Comparison of ENCODE assay signal across 9 cellular contexts in the genomic region with DNA sequence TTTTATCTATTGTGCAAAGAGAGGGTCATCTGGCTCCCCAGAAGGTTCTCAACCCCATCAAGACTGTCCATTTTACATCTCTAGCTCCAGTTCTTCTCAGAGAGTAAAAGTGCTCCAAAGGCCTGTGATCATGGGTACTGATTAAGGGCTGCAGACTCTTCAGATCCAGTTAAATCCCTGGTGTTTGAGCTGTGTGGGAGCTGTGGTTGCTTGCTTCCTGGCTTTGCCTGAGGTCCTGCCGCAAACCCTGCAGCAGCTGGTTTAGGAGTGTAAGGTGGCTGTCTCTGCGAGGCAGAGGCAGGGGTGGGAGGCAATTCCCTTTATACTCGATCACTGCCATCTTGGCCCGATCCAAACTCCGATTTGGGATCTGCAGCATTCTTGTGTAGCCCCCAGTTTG. TPM values are rescaled to one million over a fixed set of nuclear protein-coding genes. Genes with fewer than 3 reads are reported as not detected.
DNase-seq lines count a peak whose midpoint lies in the region; ATAC-seq and TF ChIP-seq lines count a peak whose summit lies in the region.
"Had no signal": no experiment of that assay in that cellular context is flagged by ENCODE, and none has a peak within 500 bp of the region (broad histone marks: within the 10 kb centered on the region; RNA-seq: fewer than 3 reads in every experiment).

No MANE protein-coding gene starts in this region.

- ATAC-seq in body of pancreas (no peak), HG03520 (IDR thresholded peaks at IDR 0.05; ENCODE audit: unreplicated experiment) (no peak), HG02798 (IDR thresholded peaks at IDR 0.05; ENCODE audit: poor library complexity, unreplicated experiment) (no peak)

- H3K36me3 ChIP-seq in body of pancreas (replicated peaks in 1 of 2; ENCODE audit: insufficient read depth in 1 of 2, low read depth in 2 of 2), result peaks cover 0 to 3% of the 10 kb centered on the region in 2 donors
- H3K36me3 ChIP-seq in muscle layer of colon (ENCODE audit: insufficient read depth, low read length), result peaks cover 13% of the 10 kb centered on the region
- H3K36me3 ChIP-seq: neutrophil had no signal

- no peak for TF ChIP-seq CTCF in AG10803 (conservative IDR thresholded peaks at IDR 0.05; ENCODE audit: low read length)
- no peak for TF ChIP-seq CTCF in body of pancreas (IDR thresholded peaks at IDR 0.05)

- CTCF ChIA-PET in HEK293T (lab: Yijun Ruan, JAX), result no interaction called here

- H3K4me1 ChIP-seq in body of pancreas (peaks cover 23% of the 10 kb centered on the region), muscle layer of colon (ENCODE audit: insufficient read depth, low read length) (peaks cover 15% of the 10 kb centered on the region)

- H3K9me3 ChIP-seq in body of pancreas (no peaks in the 10 kb centered on the region), muscle layer of colon (ENCODE audit: low read length) (no peaks in the 10 kb centered on the region)
- H3K9me3 ChIP-seq: neutrophil had no signal

- H3K27me3 ChIP-seq in body of pancreas (no peaks in the 10 kb centered on the region), muscle layer of colon (ENCODE audit: control insufficient read depth in 1 of 2, insufficient read depth in 2 of 2, low read length in 2 of 2) (no peaks in the 10 kb centered on the region)
- H3K27me3 ChIP-seq: neutrophil had no signal

- H3K27ac ChIP-seq in body of pancreas (peak overlapping the region in 1 of 4 donors; percentile 92), muscle layer of colon (ENCODE audit: low read depth, low read length) (no peak overlapping the region)

- WGBS in body of pancreas, 2 donors, result 0 to 5% methylated on average over 3 to 5 of the region's 5 CpGs

- H3K9ac ChIP-seq in muscle layer of colon (ENCODE audit: low read length), result peak overlapping the region; percentile 74

- POLR2A ChIA-PET in HEK293T (lab: Yijun Ruan, JAX), result interaction anchor here (1.5 to 5.0 kb wide), 4 partner anchors 63 to 77 kb away, joined by 6 to 39 read pairs (median 12); a partner anchor contains a TSS

- TF ChIP-seq POLR2A in body of pancreas (IDR thresholded peaks at IDR 0.05), result no peak

- intact Hi-C loops in body of pancreas (cut with DNase I), result no loop called here

- H3K4me3 ChIP-seq in AG10803 (ENCODE audit: low read length), result peak overlapping the region; percentile 99
- peak overlapping the region; percentile 83 to 88 for H3K4me3 ChIP-seq in body of pancreas
- peak overlapping the region; percentile 87 to 93 for H3K4me3 ChIP-seq in muscle layer of colon (ENCODE audit: low read depth in 1 of 2, low read length in 2 of 2)

- DNase-seq in AG10803 (ENCODE audit: low read depth) (peak; percentile 32), HT-29 (ENCODE audit: low spot score) (peak; percentile 9), body of pancreas (peak in 2 of 4 donors; percentile 12 to 16), retina (no peak), HEK293T (ENCODE audit: extremely low spot score) (no peak)

TF ChIP-seq in HEK293T, 16 proteins besides CTCF, POLR2A, EP300 and RAD21:
- TF ChIP-seq, protein P1, sequence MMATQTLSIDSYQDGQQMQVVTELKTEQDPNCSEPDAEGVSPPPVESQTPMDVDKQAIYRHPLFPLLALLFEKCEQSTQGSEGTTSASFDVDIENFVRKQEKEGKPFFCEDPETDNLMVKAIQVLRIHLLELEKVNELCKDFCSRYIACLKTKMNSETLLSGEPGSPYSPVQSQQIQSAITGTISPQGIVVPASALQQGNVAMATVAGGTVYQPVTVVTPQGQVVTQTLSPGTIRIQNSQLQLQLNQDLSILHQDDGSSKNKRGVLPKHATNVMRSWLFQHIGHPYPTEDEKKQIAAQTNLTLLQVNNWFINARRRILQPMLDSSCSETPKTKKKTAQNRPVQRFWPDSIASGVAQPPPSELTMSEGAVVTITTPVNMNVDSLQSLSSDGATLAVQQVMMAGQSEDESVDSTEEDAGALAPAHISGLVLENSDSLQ (IDR thresholded peaks at IDR 0.05), result no peak
- TF ChIP-seq SP1 (IDR thresholded peaks at IDR 0.05), result no peak

RNA-seq across cellular contexts. Expression of a gene that starts 1.2 kb away (rescaled TPM):
- total RNA-seq in HT-29 (2014; rRNA removed; shearing (Covaris generic)), result 94.8 and 99.8 TPM in 2 replicates
- total RNA-seq in body of pancreas, result 100 to 1,000 TPM in 1 of 2 donors, 10 to 100 TPM in 1; 19.4 to 263 TPM

RNA-seq across cellular contexts. Expression of a gene that starts 26.3 kb away (rescaled TPM):
- total RNA-seq in HT-29 (2014; rRNA removed; shearing (Covaris generic)), result 0.05 and 0.18 TPM in 2 replicates
- 10 to 100 TPM in 1 of 2 donors, 1 to 10 TPM in 1; 6.0 to 10.9 TPM for total RNA-seq in body of pancreas

Comparison
In these comparisons a context has a peak if more than half of its experiments do, and no peak if none do; other contexts are left out.
1. DNase-seq: peak in AG10803 (single experiment) and HT-29 (single experiment); none in retina (single experiment) and HEK293T (single experiment).
2. Peak in every context shown above with its lines, with median percentiles within 50 percentile points of each other: H3K4me3 ChIP-seq.